Comparison of ENCODE assay signal across 22 cellular contexts in the genomic region with DNA sequence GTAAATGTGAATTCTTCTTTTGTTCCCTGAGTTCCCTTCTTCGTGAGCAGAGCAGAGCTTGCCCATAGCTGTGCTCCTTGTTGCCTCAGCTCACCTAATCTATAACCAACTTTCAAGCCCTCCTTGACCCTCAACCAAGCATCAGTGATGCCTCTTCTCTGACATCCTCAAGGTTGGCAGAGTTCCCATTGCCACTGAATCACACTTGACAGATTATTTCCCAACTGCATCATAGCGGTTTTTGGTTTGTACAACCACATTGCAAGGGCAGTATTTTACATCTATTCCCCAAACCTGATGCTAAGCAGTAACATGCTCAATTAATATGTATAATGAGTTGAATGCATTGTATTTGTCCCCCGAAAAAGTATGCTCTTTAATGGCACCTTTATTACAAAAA.
A peak's percentile ranks its signal among the peaks of the same experiment; 100 is the strongest.
DNase-seq lines count a peak whose midpoint lies in the region; ATAC-seq and FAIRE-seq lines count a peak whose summit lies in the region.
"Had no signal": no experiment of that assay in that cellular context is flagged by ENCODE, and none has a peak within 500 bp of the region (broad histone marks: within the 10 kb centered on the region; RNA-seq: fewer than 3 reads in every experiment).

No MANE protein-coding gene starts in this region.

- no peak overlapping the region for H3K27ac ChIP-seq in substantia nigra (ENCODE audit: low read depth, low read length, poor library complexity, severe bottlenecking)
- H3K27ac ChIP-seq: body of pancreas, gastroesophageal sphincter, Peyer's patch, SK-N-MC, testis had no signal

- no peak for ATAC-seq in GM21360 (IDR thresholded peaks at IDR 0.05; ENCODE audit: unreplicated experiment)
- ATAC-seq: body of pancreas, gastroesophageal sphincter, left lobe of liver, mucosa of descending colon had no signal

- peak; percentile 22 for DNase-seq in EL
- peak; percentile 12 for DNase-seq in LHCN-M2 (ENCODE audit: low read depth)
- DNase-seq in astrocyte of the hippocampus (ENCODE audit: low read depth, low spot score): peak; percentile 57
- peak; percentile 33 for DNase-seq in kidney tubule cell (ENCODE audit: low spot score)
- DNase-seq in substantia nigra (lab: John Stamatoyannopoulos, UW): no peak
- DNase-seq in frontal cortex (ENCODE audit: low spot score in 2 of 2): no peak
- DNase-seq: activated CD4-positive, CD25-positive, alpha-beta regulatory T cell treated with anti-CD3 and anti-CD28 coated beads, Interleukin-2, amount 50 U/mL, for 72 hours; activated T-cell treated with anti-CD3 and anti-CD28 coated beads, Interleukin-2, amount 50 U/mL, for 48 hours; body of pancreas; DND-41; Karpas-422; mucosa of descending colon; NCI-H146; NCI-H748 treated with DMSO at 0.1 percent for 48 hours; Peyer's patch; T-helper 9 cell; testis had no signal

- FAIRE-seq in frontal cortex (lab: Jason Lieb, UNC): no peak
- FAIRE-seq: HTR-8/SVneo had no signal

Comparison
In these comparisons a context has a peak if more than half of its experiments do, and no peak if none do; other contexts are left out.
1. DNase-seq: peak in EL (single experiment), LHCN-M2 (single experiment), astrocyte of the hippocampus (single experiment) and kidney tubule cell (single experiment); none in substantia nigra (0 of 49) and frontal cortex (0 of 2).